ENCODE assay signal across 8 cellular contexts in genomic region chr9:136109351-136110081, GRCh38. TPM values are rescaled to one million over a fixed set of nuclear protein-coding genes. Genes with fewer than 3 reads are reported as not detected.
DNase-seq lines count a peak whose midpoint lies in the region; ATAC-seq and TF ChIP-seq lines count a peak whose summit lies in the region.

No MANE protein-coding gene starts in this region.

- 0% methylated on average over 10 of the region's 48 CpGs; no CpG with 5 or more reads in 1 of the 2 donors for WGBS in esophagus squamous epithelium, 2 donors

- peak in 2 of 4 donors; percentile 31 to 39 for TF ChIP-seq POLR2A in esophagus squamous epithelium (IDR thresholded peaks at IDR 0.05)

- intact Hi-C loops in PC-9 (cut with micrococcal nuclease; ENCODE audit: unreplicated experiment) (loop anchor here (2.0 kb wide), 1 partner anchor 15 kb away; the partner anchor contains the start of gene NACC2), esophagus squamous epithelium (cut with DNase I) (no loop called here)

- no peaks in the 10 kb centered on the region for H3K9me2 ChIP-seq in PC-9 (ENCODE audit: insufficient read depth)

- no peaks in the 10 kb centered on the region for H3K9me3 Mint-ChIP-seq in naive thymus-derived CD8-positive, alpha-beta T cell
- H3K9me3 Mint-ChIP-seq in stimulated activated naive B cell treated with anti-CD40 and anti-IgM and Interleukin-4, amounts not matched to agents 10 μg/mL and 1 μg/mL and 100 μg/mL, for 72 hours, result no peaks in the 10 kb centered on the region

- H2AFZ ChIP-seq in PC-9, result peak overlapping the region; percentile 52; the same call in 1 of the 2 replicates

- TF ChIP-seq CTCF in PC-9 (conservative IDR thresholded peaks at IDR 0.05) (no peak), esophagus squamous epithelium (IDR thresholded peaks at IDR 0.05) (peak in 3 of 6 experiments; percentile 13 to 21 (median 16))

- H3K4me1 Mint-ChIP-seq in naive thymus-derived CD8-positive, alpha-beta T cell, result peaks cover 31 to 89% (median 77%) of the 10 kb centered on the region in 4 donors
- peaks cover 32 to 52% of the 10 kb centered on the region in 2 donors for H3K4me1 Mint-ChIP-seq in stimulated activated naive B cell treated with anti-CD40 and anti-IgM and Interleukin-4, amounts not matched to agents 10 μg/mL and 1 μg/mL and 100 μg/mL, for 72 hours

- H3F3A ChIP-seq in PC-9 (ENCODE audit: insufficient read depth, low read depth), result peaks cover 19% of the 10 kb centered on the region; the same call in 1 of the 2 replicates

- CTCF ChIA-PET in PC-9 (lab: Charles Lee), result interaction anchor here (0.6 kb wide), 1 partner anchor 9 kb away, joined by 3 read pairs; no protein-coding TSS in a partner anchor

- H3K36me3 ChIP-seq in PC-9 (ENCODE audit: low read depth), result no peaks in the 10 kb centered on the region; the same call in 1 of the 2 replicates
- peaks cover 0 to 6% (median 0%) of the 10 kb centered on the region in 3 donors for H3K36me3 ChIP-seq in esophagus squamous epithelium

- H3K4me1 ChIP-seq in PC-9 (replicated peaks; ENCODE audit: insufficient read depth), result peaks cover 7% of the 10 kb centered on the region; the same call in 1 of the 2 replicates
- H3K4me1 ChIP-seq in esophagus squamous epithelium, result peaks cover 55 to 86% (median 70%) of the 10 kb centered on the region in 3 donors

- peak; percentile 77 for ATAC-seq in GM21723 (IDR thresholded peaks at IDR 0.05; ENCODE audit: unreplicated experiment)
- peak; percentile 86 to 90 for ATAC-seq in naive thymus-derived CD8-positive, alpha-beta T cell
- peak; percentile 90 for ATAC-seq in stimulated activated naive B cell treated with anti-CD40 and anti-IgM and Interleukin-4, amounts not matched to agents 10 μg/mL and 1 μg/mL and 100 μg/mL, for 72 hours (replicated peaks)

- BruUV-seq in PC-9 (replicated peaks; lab: Mats Ljungman, UMichigan), result no TSS peak

- peak overlapping the region; percentile 76 to 96 (median 90) for H3K27ac Mint-ChIP-seq in naive thymus-derived CD8-positive, alpha-beta T cell
- peak overlapping the region; percentile 83 for H3K27ac Mint-ChIP-seq in stimulated activated naive B cell treated with anti-CD40 and anti-IgM and Interleukin-4, amounts not matched to agents 10 μg/mL and 1 μg/mL and 100 μg/mL, for 72 hours

- peak; percentile 93 for DNase-seq in DMS53 treated with DMSO at 0.1 percent for 48 hours (lab: John Stamatoyannopoulos, UW; ENCODE audit: unreplicated experiment)
- peak; percentile 90 for DNase-seq in Jurkat, Clone E6-1 (ENCODE audit: low read depth, low spot score)
- DNase-seq in PC-9, result peak; percentile 73 to 99
- peak; percentile 91 to 96 for DNase-seq in activated T-cell treated with anti-CD3 and anti-CD28 coated beads, Interleukin-2, amount 50 U/mL, for 48 hours
- DNase-seq in esophagus squamous epithelium (lab: John Stamatoyannopoulos, UW), result peak; percentile 64
- peak; percentile 85 to 94 (median 88) for DNase-seq in naive thymus-derived CD8-positive, alpha-beta T cell
- DNase-seq in stimulated activated naive B cell treated with anti-CD40 and anti-IgM and Interleukin-4, amounts not matched to agents 10 μg/mL and 1 μg/mL and 100 μg/mL, for 72 hours, result peak; percentile 82

- POLR2A ChIA-PET in PC-9 (lab: Charles Lee; ENCODE audit: unreplicated experiment), result interaction anchor here (0.5 to 0.7 kb wide), 4 partner anchors 8 to 1425 kb away, joined by 3 to 18 read pairs (median 4); no protein-coding TSS in a partner anchor
- POLR2A ChIA-PET in naive thymus-derived CD8-positive, alpha-beta T cell (lab: Charles Lee), result interaction anchor here (0.6 to 6.8 kb wide), 7 partner anchors 9 to 1092 kb away, joined by 3 to 92 read pairs (median 4); partner anchors contain the start of genes NACC2 and TMEM250

- no peaks in the 10 kb centered on the region for H3K27me3 Mint-ChIP-seq in naive thymus-derived CD8-positive, alpha-beta T cell
- peaks cover 10 to 26% of the 10 kb centered on the region in 2 donors for H3K27me3 Mint-ChIP-seq in stimulated activated naive B cell treated with anti-CD40 and anti-IgM and Interleukin-4, amounts not matched to agents 10 μg/mL and 1 μg/mL and 100 μg/mL, for 72 hours

- peaks cover 2% of the 10 kb centered on the region for H4K20me1 ChIP-seq in PC-9 (ENCODE audit: insufficient read depth)

- peak overlapping the region; percentile 79 for H3K4me2 ChIP-seq in PC-9

- H3K27me3 ChIP-seq in PC-9 (ENCODE audit: insufficient read depth, low read depth) (peaks cover 15% of the 10 kb centered on the region; the same call in 1 of the 2 replicates), esophagus squamous epithelium (peaks cover 0 to 9% (median 0%) of the 10 kb centered on the region in 4 donors)

- H3K79me2 ChIP-seq in PC-9 (ENCODE audit: low read depth), result no peaks in the 10 kb centered on the region

- H3K27ac ChIP-seq in PC-9 (no peak overlapping the region), esophagus squamous epithelium (peak overlapping the region; percentile 90 to 96 (median 93))

- H3K36me3 Mint-ChIP-seq in naive thymus-derived CD8-positive, alpha-beta T cell, result no peaks in the 10 kb centered on the region
- H3K36me3 Mint-ChIP-seq in stimulated activated naive B cell treated with anti-CD40 and anti-IgM and Interleukin-4, amounts not matched to agents 10 μg/mL and 1 μg/mL and 100 μg/mL, for 72 hours, result no peaks in the 10 kb centered on the region

- H3K4me3 Mint-ChIP-seq in naive thymus-derived CD8-positive, alpha-beta T cell, result peak overlapping the region; percentile 77 to 92 (median 87)
- peak overlapping the region; percentile 81 to 88 for H3K4me3 Mint-ChIP-seq in stimulated activated naive B cell treated with anti-CD40 and anti-IgM and Interleukin-4, amounts not matched to agents 10 μg/mL and 1 μg/mL and 100 μg/mL, for 72 hours

- peak overlapping the region; percentile 58 for H3K4me3 ChIP-seq in Jurkat, Clone E6-1 (ENCODE audit: low read length)
- H3K4me3 ChIP-seq in PC-9 (peak overlapping the region; percentile 45; the same call in 1 of the 2 replicates), esophagus squamous epithelium (peak overlapping the region; percentile 15 to 63 (median 44))

- H3K9me3 ChIP-seq in PC-9 (ENCODE audit: insufficient read depth, low read depth), result no peaks in the 10 kb centered on the region
- no peaks in the 10 kb centered on the region for H3K9me3 ChIP-seq in esophagus squamous epithelium

RNA-seq across cellular contexts. Expression of gene TMEM250, which starts 9.2 kb away (rescaled TPM):
- 20.9 TPM for polyA plus RNA-seq in Jurkat, Clone E6-1 (2012; ENCODE audit: insufficient read depth, insufficient read length)
- 73.8 and 75.3 TPM in 2 replicates for total RNA-seq in PC-9 (2021)
- total RNA-seq in esophagus squamous epithelium, result 10 to 100 TPM; 34.3 to 59.4 (median 43.4) TPM
- 10 to 100 TPM; 38.1 to 38.2 TPM for total RNA-seq in naive thymus-derived CD8-positive, alpha-beta T cell
- polyA plus RNA-seq in naive thymus-derived CD8-positive, alpha-beta T cell, result 10 to 100 TPM; 39.1 to 51.7 (median 40.3) TPM

RNA-seq across cellular contexts. Expression of gene NACC2, which starts 14.4 kb away (rescaled TPM):
- polyA plus RNA-seq in Jurkat, Clone E6-1 (2012; ENCODE audit: insufficient read depth, insufficient read length), result not detected
- total RNA-seq in PC-9 (2021) (22.4 and 23.8 TPM in 2 replicates), esophagus squamous epithelium (10 to 100 TPM; 10.4 to 21.6 (median 12.8) TPM)
- total RNA-seq in naive thymus-derived CD8-positive, alpha-beta T cell, result 10 to 100 TPM in 1 of 2 experiments, 1 to 10 TPM in 1; 9.5 to 10.4 TPM
- polyA plus RNA-seq in naive thymus-derived CD8-positive, alpha-beta T cell, result 1 to 10 TPM; 1.0 to 1.3 (median 1.3) TPM
